ENCODE assay signal across 11 cellular contexts in genomic region chr16:30797670-30798309, GRCh38. TPM values are rescaled to one million over a fixed set of nuclear protein-coding genes. Genes with fewer than 3 reads are reported as not detected.
DNase-seq lines count a peak whose midpoint lies in the region; ATAC-seq and TF ChIP-seq lines count a peak whose summit lies in the region.
"Had no signal": no experiment of that assay in that cellular context is flagged by ENCODE, and none has a peak within 500 bp of the region (broad histone marks: within the 10 kb centered on the region; RNA-seq: fewer than 3 reads in every experiment).

No MANE protein-coding gene starts in this region.

- peak; percentile 93 for ATAC-seq in HCT116
- ATAC-seq in WTC11 = peak; percentile 90
- no peak for ATAC-seq in naive thymus-derived CD4-positive, alpha-beta T cell
- no peak for ATAC-seq in aorta (ENCODE audit: low FRiP score)

- H3K27me3 Mint-ChIP-seq in WTC11 (ENCODE audit: low read depth) = peaks cover 39% of the 10 kb centered on the region
- H3K27me3 Mint-ChIP-seq in naive thymus-derived CD4-positive, alpha-beta T cell = no peaks in the 10 kb centered on the region

- H3K9me2 ChIP-seq in HCT116 (ENCODE audit: insufficient read depth) = no peaks in the 10 kb centered on the region

- H3K4me3 Mint-ChIP-seq in WTC11 = no peak overlapping the region
- no peak overlapping the region for H3K4me3 Mint-ChIP-seq in naive thymus-derived CD4-positive, alpha-beta T cell
- H3K4me3 Mint-ChIP-seq: activated naive CD4-positive, alpha-beta T cell treated with anti-CD3 and anti-CD28 coated beads, Interleukin-2, amount 10 ng/mL, durations not matched to agents 7 days and 5 days; nephron progenitor cell had no signal

- no peaks in the 10 kb centered on the region for H3K36me3 Mint-ChIP-seq in WTC11
- no peaks in the 10 kb centered on the region for H3K36me3 Mint-ChIP-seq in naive thymus-derived CD4-positive, alpha-beta T cell
- H3K36me3 Mint-ChIP-seq: activated naive CD4-positive, alpha-beta T cell treated with anti-CD3 and anti-CD28 coated beads, Interleukin-2, amount 10 ng/mL, durations not matched to agents 7 days and 5 days had no signal

- intact Hi-C loops in HCT116 (cut with micrococcal nuclease) (no loop called here), aorta (cut with DNase I) (no loop called here)
- intact Hi-C loops in naive thymus-derived CD4-positive, alpha-beta T cell (cut with micrococcal nuclease) = no loop called here

- H2AFZ ChIP-seq in HCT116 (ENCODE audit: low read depth, low read length, poor library complexity, severe bottlenecking) = no peak overlapping the region

- BruUV-seq in HCT116 (replicated peaks; lab: Mats Ljungman, UMichigan) = no TSS peak

- no peaks in the 10 kb centered on the region for H3K4me1 ChIP-seq in HCT116 (ENCODE audit: control insufficient read depth in 1 of 2, insufficient read depth in 2 of 2, low read length in 2 of 2)
- no peaks in the 10 kb centered on the region for H3K4me1 ChIP-seq in naive thymus-derived CD4-positive, alpha-beta T cell (ENCODE audit: control insufficient read depth in 2 of 2, insufficient read depth in 2 of 2, low read length in 2 of 2)
- no peaks in the 10 kb centered on the region for H3K4me1 ChIP-seq in aorta (ENCODE audit: control insufficient read depth in 1 of 2, insufficient read depth in 2 of 2, low read length in 2 of 2)

- no peak for TF ChIP-seq POLR2A in HCT116 (IDR thresholded peaks at IDR 0.05; ENCODE audit: borderline replicate concordance, extremely low read depth, insufficient read depth, insufficient read length)

- no peak overlapping the region for H3K27ac ChIP-seq in 22Rv1
- no peak overlapping the region for H3K27ac ChIP-seq in HCT116 (ENCODE audit: low read depth, low read length)
- H3K27ac ChIP-seq in naive thymus-derived CD4-positive, alpha-beta T cell (ENCODE audit: low read depth, low read length) = no peak overlapping the region
- no peak overlapping the region for H3K27ac ChIP-seq in aorta (ENCODE audit: low read depth in 1 of 2, low read length in 2 of 2)

- H3K9me3 ChIP-seq in HCT116 (ENCODE audit: control insufficient read depth in 1 of 2, insufficient read depth in 1 of 2, low read depth in 1 of 2, low read length in 2 of 2) = no peaks in the 10 kb centered on the region
- no peaks in the 10 kb centered on the region for H3K9me3 ChIP-seq in naive thymus-derived CD4-positive, alpha-beta T cell (ENCODE audit: control insufficient read depth in 2 of 3, low read length in 3 of 3)
- H3K9me3 ChIP-seq in aorta (ENCODE audit: control insufficient read depth, low read length) = no peaks in the 10 kb centered on the region

- H3K79me2 ChIP-seq in HCT116 (ENCODE audit: insufficient read depth, low read length) = no peaks in the 10 kb centered on the region

- H3K4me1 Mint-ChIP-seq in WTC11 = 0 out of 2 replicates have a peak, but pooled peaks cover 4% of the 10 kb centered on the region
- H3K4me1 Mint-ChIP-seq in naive thymus-derived CD4-positive, alpha-beta T cell = peaks cover 0 to 4% (median 0%) of the 10 kb centered on the region in 7 donors
- H3K4me1 Mint-ChIP-seq: nephron progenitor cell had no signal

- CTCF ChIA-PET in HCT116 (lab: Charles Lee) (interaction anchor here (0.6 to 1.3 kb wide), 4 partner anchors 8 to 272 kb away, joined by 3 to 7 read pairs (median 3); no protein-coding TSS in a partner anchor), WTC11 (lab: Charles Lee) (interaction anchor here (1.0 to 3.6 kb wide), 5 partner anchors 16 to 104 kb away, joined by 3 to 15 read pairs (median 4); no protein-coding TSS in a partner anchor)
- CTCF ChIA-PET in naive thymus-derived CD4-positive, alpha-beta T cell (lab: Charles Lee) = no interaction called here

- no peak overlapping the region for H3K9ac ChIP-seq in HCT116 (ENCODE audit: low read length)

- TF ChIP-seq CTCF in 22Rv1 (IDR thresholded peaks at IDR 0.05) (peak; percentile 25), HCT116 (IDR thresholded peaks at IDR 0.05 in 2 of 3, conservative IDR thresholded peaks at IDR 0.05 in 1 of 3; ENCODE audit: borderline replicate concordance in 1 of 3, insufficient read depth in 1 of 3, low read depth in 2 of 3, low read length in 2 of 3) (peak in 2 of 3 experiments; percentile 40 to 41; a peak in 4 of 6 replicates), WTC11 (IDR thresholded peaks at IDR 0.05) (no peak)

- DNase-seq in HCT116 (ENCODE audit: low read depth, low spot score) (no peak), WTC11 (ENCODE audit: low spot score) (no peak), aorta (no peak)
- DNase-seq in naive thymus-derived CD4-positive, alpha-beta T cell = no peak
- no peak for DNase-seq in stimulated activated naive CD4-positive, alpha-beta T cell (lab: John Stamatoyannopoulos, UW)
- DNase-seq: activated naive CD4-positive, alpha-beta T cell treated with anti-CD3 and anti-CD28 coated beads, Interleukin-2, amount 10 ng/mL, durations not matched to agents 7 days and 5 days; GF-D8; nephron progenitor cell; small intestine; T-helper 1 cell had no signal

- POLR2A ChIA-PET in HCT116 (lab: Charles Lee) (no interaction called here), WTC11 (lab: Charles Lee) (interaction anchor here (1.5 kb wide), 1 partner anchor 22 kb away, joined by 3 read pairs; no protein-coding TSS in a partner anchor)
- POLR2A ChIA-PET in naive thymus-derived CD4-positive, alpha-beta T cell (lab: Charles Lee) = interaction anchor here (0.6 to 1.7 kb wide), 3 partner anchors 9 to 662 kb away, joined by 3 to 6 read pairs (median 4); partner anchors contain the start of gene PHKG2

- peak; percentile 20; the same call in 1 of the 2 replicates for TF ChIP-seq RAD21 in HCT116 (IDR thresholded peaks at IDR 0.05; ENCODE audit: low read depth)

- H3K27ac Mint-ChIP-seq in WTC11 = no peak overlapping the region
- no peak overlapping the region for H3K27ac Mint-ChIP-seq in naive thymus-derived CD4-positive, alpha-beta T cell
- H3K27ac Mint-ChIP-seq: activated naive CD4-positive, alpha-beta T cell treated with anti-CD3 and anti-CD28 coated beads, Interleukin-2, amount 10 ng/mL, durations not matched to agents 7 days and 5 days; nephron progenitor cell had no signal

- RAD21 ChIA-PET in HCT116 (lab: Charles Lee; ENCODE audit: low non-redundant PET in 1 of 2, low total read pairs in 2 of 2, uncharacterized antibody in 2 of 2, unreplicated experiment in 2 of 2) = interaction anchor here in 1 of 2 experiments (0.6 kb wide), 1 partner anchor 160 kb away, joined by 3 read pairs; no protein-coding TSS in a partner anchor

- H3K27me3 ChIP-seq in HCT116 (ENCODE audit: insufficient read depth, low read length) (no peaks in the 10 kb centered on the region), aorta (ENCODE audit: control insufficient read depth in 1 of 2, insufficient read depth in 2 of 2, low read length in 1 of 2) (no peaks in the 10 kb centered on the region)
- no peaks in the 10 kb centered on the region for H3K27me3 ChIP-seq in naive thymus-derived CD4-positive, alpha-beta T cell (ENCODE audit: control insufficient read depth in 2 of 2, insufficient read depth in 2 of 2, low read length in 2 of 2)

- H3K36me3 ChIP-seq in HCT116 (ENCODE audit: control insufficient read depth in 1 of 2, insufficient read depth in 2 of 2, low read length in 2 of 2) = no peaks in the 10 kb centered on the region
- no peaks in the 10 kb centered on the region for H3K36me3 ChIP-seq in naive thymus-derived CD4-positive, alpha-beta T cell (ENCODE audit: control insufficient read depth in 2 of 3, insufficient read depth in 3 of 3, low read length in 3 of 3)
- no peaks in the 10 kb centered on the region for H3K36me3 ChIP-seq in aorta (ENCODE audit: control insufficient read depth in 1 of 2, insufficient read depth in 2 of 2, low read length in 1 of 2)

- no peak overlapping the region for H3K4me2 ChIP-seq in HCT116 (ENCODE audit: low read length)

- WGBS in aorta, 2 donors = 76 to 77% methylated on average over 8 of the region's 8 CpGs

- no peak overlapping the region for H3K4me3 ChIP-seq in HCT116 (replicated peaks in 1 of 2; ENCODE audit: low read depth in 1 of 2, low read length in 2 of 2)
- no peak overlapping the region for H3K4me3 ChIP-seq in naive thymus-derived CD4-positive, alpha-beta T cell (ENCODE audit: low read length)
- no peak overlapping the region for H3K4me3 ChIP-seq in aorta (ENCODE audit: low read length in 2 of 2)

- H4K20me1 ChIP-seq in HCT116 (ENCODE audit: insufficient read depth) = no peaks in the 10 kb centered on the region

- H3K9me3 Mint-ChIP-seq in WTC11 = no peaks in the 10 kb centered on the region
- no peaks in the 10 kb centered on the region for H3K9me3 Mint-ChIP-seq in naive thymus-derived CD4-positive, alpha-beta T cell
- H3K9me3 Mint-ChIP-seq: activated naive CD4-positive, alpha-beta T cell treated with anti-CD3 and anti-CD28 coated beads, Interleukin-2, amount 10 ng/mL, durations not matched to agents 7 days and 5 days; nephron progenitor cell had no signal

TF ChIP-seq in HCT116, 20 proteins besides CTCF, POLR2A, EP300 and RAD21 (continues in another document):
- TF ChIP-seq ELF1 (IDR thresholded peaks at IDR 0.05; ENCODE audit: borderline replicate concordance, low read depth) = no peak

TF ChIP-seq in WTC11, 78 proteins besides CTCF, POLR2A, EP300 and RAD21 (continues in another document):
- no peak for TF ChIP-seq TEAD1 (CRISPR knock-in tag; IDR thresholded peaks at IDR 0.05)

RNA-seq across cellular contexts. Expression of gene ZNF629, which starts 10.8 kb away (rescaled TPM):
- 18.4 TPM for total RNA-seq in HCT116 (2021; ENCODE audit: unreplicated experiment)
- 7.7 and 10.2 TPM in 2 replicates for polyA plus RNA-seq in HCT116 (2012)
- 18.7 to 20.0 TPM (median 19.7 TPM) in 3 replicates for total RNA-seq in WTC11 (2021)
- total RNA-seq in naive thymus-derived CD4-positive, alpha-beta T cell = 10 to 100 TPM in 1 of 5 experiments, 1 to 10 TPM in 4; 2.4 to 11.1 (median 4.2) TPM
- 1 to 10 TPM in 1 of 2 donors, under 1 TPM in 1; 0.66 to 3.1 TPM for polyA plus RNA-seq in naive thymus-derived CD4-positive, alpha-beta T cell
- total RNA-seq in aorta = 10 to 100 TPM; 11.8 to 13.4 TPM
- 1 to 10 TPM; 2.1 to 6.7 TPM for polyA plus RNA-seq in aorta

RNA-seq across cellular contexts. Expression of gene RNF40, which starts 35.7 kb away (rescaled TPM):
- total RNA-seq in HCT116 (2021; ENCODE audit: unreplicated experiment) (90.3 TPM), WTC11 (2021) (63.7 to 77.1 TPM (median 66.9 TPM) in 3 replicates), aorta (10 to 100 TPM; 73.9 to 90.2 TPM)
- 58.1 and 67.6 TPM in 2 replicates for polyA plus RNA-seq in HCT116 (2012)
- 100 to 1,000 TPM in 3 of 5 experiments, 10 to 100 TPM in 2; 68.7 to 122 (median 114) TPM for total RNA-seq in naive thymus-derived CD4-positive, alpha-beta T cell
- polyA plus RNA-seq in naive thymus-derived CD4-positive, alpha-beta T cell = 10 to 100 TPM; 19.4 to 50.7 TPM
- polyA plus RNA-seq in aorta = 10 to 100 TPM; 22.7 to 59.5 TPM

RNA-seq across cellular contexts. Expression of gene CFAP119, which starts 35.9 kb away (rescaled TPM):
- total RNA-seq in HCT116 (2021; ENCODE audit: unreplicated experiment) (12.6 TPM), WTC11 (2021) (4.6 to 6.6 TPM (median 6.2 TPM) in 3 replicates), aorta (1 to 10 TPM in 1 of 2 donors, under 1 TPM in 1; 0.52 to 2.7 TPM)
- polyA plus RNA-seq in HCT116 (2012) = 8.8 and 10.3 TPM in 2 replicates
- total RNA-seq in naive thymus-derived CD4-positive, alpha-beta T cell = 1 to 10 TPM; 2.3 to 5.9 (median 2.9) TPM
- polyA plus RNA-seq in naive thymus-derived CD4-positive, alpha-beta T cell = under 1 TPM; 0.41 to 0.63 TPM
- 1 to 10 TPM in 1 of 2 donors, under 1 TPM in 1; 0.88 to 9.8 TPM for polyA plus RNA-seq in aorta

RNA-seq across cellular contexts. Expression of gene PHKG2, which starts 49.6 kb away (rescaled TPM):
- total RNA-seq in HCT116 (2021; ENCODE audit: unreplicated experiment) (32.6 TPM), WTC11 (2021) (40.8 to 50.5 TPM (median 45.0 TPM) in 3 replicates), aorta (10 to 100 TPM; 15.8 to 20.8 TPM)
- polyA plus RNA-seq in HCT116 (2012) = 26.1 and 28.6 TPM in 2 replicates
- total RNA-seq in naive thymus-derived CD4-positive, alpha-beta T cell = 10 to 100 TPM; 33.2 to 57.8 (median 46.7) TPM
- polyA plus RNA-seq in naive thymus-derived CD4-positive, alpha-beta T cell = 10 to 100 TPM; 37.2 to 43.5 TPM
- 10 to 100 TPM; 12.3 to 36.0 TPM for polyA plus RNA-seq in aorta

Comparison
In these comparisons a context has a peak if more than half of its experiments do, and no peak if none do; other contexts are left out.
1. ATAC-seq: peak in HCT116 (single experiment) and WTC11 (single experiment); none in naive thymus-derived CD4-positive, alpha-beta T cell (single experiment) and aorta (single experiment).